In genomic region chr4:73069338-73070071, GRCh38 we compare ENCODE assay signal across 1 cellular context.
A peak's percentile ranks its signal among the peaks of the same experiment; 100 is the strongest.
TF ChIP-seq lines count a peak whose summit lies in the region.

TSS of gene COX18 (minus strand) at chr4:73069716. CDS start at chr4:73069649, 67 bp downstream.

TF ChIP-seq in K562, 482 proteins besides CTCF, POLR2A, EP300 and RAD21 (continued from another document and continues in another):
- TF ChIP-seq TFE3 (CRISPR knock-in tag; IDR thresholded peaks at IDR 0.05) (no peak), PCBP2 (IDR thresholded peaks at IDR 0.05; ENCODE audit: low read depth, low read length, poor library complexity, severe bottlenecking) (no peak), E4F1 (CRISPR knock-in tag; IDR thresholded peaks at IDR 0.05; ENCODE audit: borderline replicate concordance) (no peak), HMGXB4 (CRISPR knock-in tag; IDR thresholded peaks at IDR 0.05) (peak; percentile 71; the same call in 1 of the 2 replicates), ZNF75A (CRISPR knock-in tag; IDR thresholded peaks at IDR 0.05) (no peak), ARID4B (CRISPR knock-in tag; IDR thresholded peaks at IDR 0.05) (peak; percentile 94), ZNF583 (CRISPR knock-in tag; IDR thresholded peaks at IDR 0.05) (0 out of 2 replicates have a peak, but pooled peaks have one; percentile 67), CBX8 (IDR thresholded peaks at IDR 0.05; ENCODE audit: borderline replicate concordance, extremely low read depth, low read depth, low read length, poor library complexity, severe bottlenecking) (no peak), POLR2G (IDR thresholded peaks at IDR 0.05; ENCODE audit: low read depth, low read length) (peak; percentile 98), USF2 (CRISPR knock-in tag; IDR thresholded peaks at IDR 0.05) (no peak), TBP (optimal IDR thresholded peaks at IDR 0.05; ENCODE audit: low read depth, low read length) (peak; percentile 92), ELF4 (CRISPR knock-in tag; IDR thresholded peaks at IDR 0.05) (no peak), GABPB1 (CRISPR knock-in tag; IDR thresholded peaks at IDR 0.05) (peak; percentile 87), USF1 (CRISPR knock-in tag; IDR thresholded peaks at IDR 0.05) (peak; percentile 43), ETV5 (CRISPR knock-in tag; IDR thresholded peaks at IDR 0.05; ENCODE audit: low read depth) (peak; percentile 68; the same call in 1 of the 2 replicates), PHF8 (IDR thresholded peaks at IDR 0.05; ENCODE audit: borderline replicate concordance, low read length) (peak; percentile 98), BRD9 (IDR thresholded peaks at IDR 0.05; ENCODE audit: low read depth, partially characterized antibody) (peak; percentile 52), TCF7 (IDR thresholded peaks at IDR 0.05; ENCODE audit: borderline replicate concordance) (no peak), BCOR (IDR thresholded peaks at IDR 0.05) (peak; percentile 53; the same call in 1 of the 2 replicates), ZBTB17 (CRISPR knock-in tag; IDR thresholded peaks at IDR 0.05) (peak; percentile 81), E2F1 (CRISPR knock-in tag; IDR thresholded peaks at IDR 0.05) (0 out of 2 replicates have a peak, but pooled peaks have one; percentile 35), NCOA1 (IDR thresholded peaks at IDR 0.05; ENCODE audit: low read depth) (peak; percentile 68; the same call in 1 of the 2 replicates), ZBTB1 (CRISPR knock-in tag; IDR thresholded peaks at IDR 0.05; ENCODE audit: borderline replicate concordance, low read depth) (peak; percentile 87; the same call in 1 of the 2 replicates), TAF9B (IDR thresholded peaks at IDR 0.05; ENCODE audit: partially characterized antibody) (peak; percentile 71), ZBTB12 (CRISPR knock-in tag; IDR thresholded peaks at IDR 0.05) (peak; percentile 98), KHSRP (IDR thresholded peaks at IDR 0.05) (peak; percentile 87), SOX6 (IDR thresholded peaks at IDR 0.05) (peak; percentile 34; the same call in 1 of the 2 replicates), KLF1 (tag; IDR thresholded peaks at IDR 0.05) (peak; percentile 51; the same call in 1 of the 2 replicates), ZFP91 (CRISPR knock-in tag; IDR thresholded peaks at IDR 0.05) (peak; percentile 67; the same call in 1 of the 2 replicates), RERE (CRISPR knock-in tag; IDR thresholded peaks at IDR 0.05; ENCODE audit: borderline replicate concordance) (no peak), ZNF140 (CRISPR knock-in tag; IDR thresholded peaks at IDR 0.05) (no peak), HDAC2 (IDR thresholded peaks at IDR 0.05) (no peak; the same call in 1 of the 2 replicates), XRCC5 (IDR thresholded peaks at IDR 0.05; ENCODE audit: low read depth, low read length) (no peak), LARP7 (IDR thresholded peaks at IDR 0.05) (peak; percentile 58; the same call in 1 of the 2 replicates), PRPF4 (IDR thresholded peaks at IDR 0.05; ENCODE audit: insufficient read depth, low read depth, low read length, poor library complexity, severe bottlenecking) (peak; percentile 72)
